ENCODE assay signal across 15 cellular contexts in genomic region chr22:20406686-20407408, GRCh38.
"Had no signal": no experiment of that assay in that cellular context is flagged by ENCODE, and none has a peak within 500 bp of the region (broad histone marks: within the 10 kb centered on the region; RNA-seq: fewer than 3 reads in every experiment).

No MANE protein-coding gene starts in this region.

- H3K9ac ChIP-seq: neural progenitor cell had no signal

- H3K27ac Mint-ChIP-seq: neural progenitor cell; stimulated activated naive CD8-positive, alpha-beta T cell treated with anti-CD3 and anti-CD28 coated beads, Interleukin-15, amount 100 ng/mL, for 72 hours had no signal

- H3K4me2 ChIP-seq: neural progenitor cell had no signal

- H2AFZ ChIP-seq: neural progenitor cell had no signal

- H3K4me3 ChIP-seq: ascending aorta, breast epithelium, lung, neural progenitor cell, pancreas, upper lobe of left lung had no signal

- H3K4me1 ChIP-seq: ascending aorta, breast epithelium, neural progenitor cell, pancreas, upper lobe of left lung had no signal

- H3K27ac ChIP-seq: ascending aorta, breast epithelium, neural progenitor cell, pancreas, upper lobe of left lung had no signal

- H3K9me3 ChIP-seq: ascending aorta, breast epithelium, pancreas, upper lobe of left lung had no signal

- H3K9me3 Mint-ChIP-seq: neural progenitor cell; stimulated activated naive CD8-positive, alpha-beta T cell treated with anti-CD3 and anti-CD28 coated beads, Interleukin-15, amount 100 ng/mL, for 72 hours had no signal

- H3K27me3 ChIP-seq: ascending aorta, breast epithelium, neural progenitor cell, pancreas, upper lobe of left lung had no signal

- FAIRE-seq: islet of Langerhans, pancreas had no signal

- ATAC-seq: left colon; pancreas; sciatic nerve; stimulated activated naive CD8-positive, alpha-beta T cell treated with anti-CD3 and anti-CD28 coated beads, Interleukin-15, amount 100 ng/mL, for 72 hours had no signal

- H3K4me3 Mint-ChIP-seq: neural progenitor cell; stimulated activated naive CD8-positive, alpha-beta T cell treated with anti-CD3 and anti-CD28 coated beads, Interleukin-15, amount 100 ng/mL, for 72 hours had no signal

- DNase-seq: activated CD4-positive, alpha-beta T cell treated with anti-CD3 and anti-CD28 coated beads, Interleukin-2, amount 50 U/mL, for 48 hours; activated CD8-positive, alpha-beta memory T cell treated with anti-CD3 and anti-CD28 coated beads, Interleukin-2, amount 50 U/mL, for 4 hours; activated gamma-delta T cell treated with Interleukin-2 at 50 U/mL for 16 hours; dermis blood vessel endothelial cell; left colon; midbrain; pancreas; stimulated activated naive CD8-positive, alpha-beta T cell treated with anti-CD3 and anti-CD28 coated beads, Interleukin-15, amount 100 ng/mL, for 72 hours had no signal

- H3K27me3 Mint-ChIP-seq: stimulated activated naive CD8-positive, alpha-beta T cell treated with anti-CD3 and anti-CD28 coated beads, Interleukin-15, amount 100 ng/mL, for 72 hours had no signal
